Comparison of ENCODE assay signal across 35 cellular contexts in genomic region chr1:201886103-201886885, GRCh38. TPM values are rescaled to one million over a fixed set of nuclear protein-coding genes. Genes with fewer than 3 reads are reported as not detected.
A peak's percentile ranks its signal among the peaks of the same experiment; 100 is the strongest.
DNase-seq lines count a peak whose midpoint lies in the region; FAIRE-seq and TF ChIP-seq lines count a peak whose summit lies in the region.
"Had no signal": no experiment of that assay in that cellular context is flagged by ENCODE, and none has a peak within 500 bp of the region (broad histone marks: within the 10 kb centered on the region; RNA-seq: fewer than 3 reads in every experiment).

No MANE protein-coding gene starts in this region.

- H3K36me3 ChIP-seq in astrocyte (ENCODE audit: insufficient read depth, low read length): peaks cover 3% of the 10 kb centered on the region
- H3K36me3 ChIP-seq in mesenchymal stem cell (ENCODE audit: control insufficient read depth in 1 of 2, insufficient read depth in 2 of 2, low read depth in 1 of 2, low read length in 2 of 2): peaks cover 6 to 9% of the 10 kb centered on the region in 2 experiments
- H3K36me3 ChIP-seq: esophagus squamous epithelium, ovary had no signal

- H3K9me3 ChIP-seq in astrocyte (ENCODE audit: insufficient read depth, low read depth, low read length): no peaks in the 10 kb centered on the region
- H3K9me3 ChIP-seq in mesenchymal stem cell (ENCODE audit: control insufficient read depth, low read length): no peaks in the 10 kb centered on the region
- H3K9me3 ChIP-seq: esophagus squamous epithelium, ovary had no signal

- peaks cover 8% of the 10 kb centered on the region for H3K79me2 ChIP-seq in astrocyte (ENCODE audit: insufficient read depth, low read length)

- H2BK5ac ChIP-seq in mesenchymal stem cell (ENCODE audit: low read depth, low read length, poor library complexity, severe bottlenecking): no peak overlapping the region

- H3K27me3 Mint-ChIP-seq in astrocyte (ENCODE audit: low read depth, unreplicated experiment): peaks cover 21% of the 10 kb centered on the region
- peaks cover 30% of the 10 kb centered on the region for H3K27me3 Mint-ChIP-seq in activated CD4-positive, alpha-beta T cell treated with anti-CD3 and anti-CD28 coated beads, Interleukin-2, amount 10 ng/mL, durations not matched to agents 24 days and 14 days

- H3K4me3 ChIP-seq in astrocyte (ENCODE audit: insufficient read depth, low read depth, low read length) (no peak overlapping the region), mesenchymal stem cell (ENCODE audit: insufficient read depth in 1 of 2, low read depth in 1 of 2, low read length in 2 of 2) (no peak overlapping the region)
- H3K4me3 ChIP-seq: esophagus squamous epithelium, GM12878, ovary had no signal

- peaks cover 32% of the 10 kb centered on the region for H3K4me1 Mint-ChIP-seq in astrocyte (ENCODE audit: low read depth, unreplicated experiment)
- H3K4me1 Mint-ChIP-seq in activated CD4-positive, alpha-beta T cell treated with anti-CD3 and anti-CD28 coated beads, Interleukin-2, amount 10 ng/mL, durations not matched to agents 24 days and 14 days: peaks cover 4% of the 10 kb centered on the region

- peaks cover 4% of the 10 kb centered on the region for H4K20me1 ChIP-seq in astrocyte (ENCODE audit: insufficient read depth, low read length)

- H4K91ac ChIP-seq in mesenchymal stem cell (ENCODE audit: low read length): no peak overlapping the region

- no peaks in the 10 kb centered on the region for H3K9me3 Mint-ChIP-seq in astrocyte (ENCODE audit: unreplicated experiment)
- H3K9me3 Mint-ChIP-seq in activated CD4-positive, alpha-beta T cell treated with anti-CD3 and anti-CD28 coated beads, Interleukin-2, amount 10 ng/mL, durations not matched to agents 24 days and 14 days: no peaks in the 10 kb centered on the region
- H3K9me3 Mint-ChIP-seq: activated naive CD4-positive, alpha-beta T cell treated with anti-CD3 and anti-CD28 coated beads for 36 hours; activated T-cell treated with anti-CD3 and anti-CD28 coated beads, Interleukin-2, amount 50 U/mL, for 72 hours; IgD-negative memory B cell; natural killer cell treated with Interleukin-12 subunit alpha and Interleukin-12 subunit beta and Interleukin-15 and Interleukin-18, amount 100 ng/mL, for 72 hours; stimulated activated naive B cell treated with anti-CD40 and anti-IgM and Interleukin-4, amounts not matched to agents 10 μg/mL and 1 μg/mL and 100 μg/mL, for 72 hours had no signal

- no peak for TF ChIP-seq CTCF in astrocyte (IDR thresholded peaks at IDR 0.05; ENCODE audit: insufficient read depth, low read depth, low read length)

- H3K23ac ChIP-seq in mesenchymal stem cell (ENCODE audit: low read length in 2 of 2): no peak overlapping the region

- H3K27me3 ChIP-seq in astrocyte (ENCODE audit: insufficient read depth, low read length) (no peaks in the 10 kb centered on the region), mesenchymal stem cell (ENCODE audit: control insufficient read depth in 1 of 2, insufficient read depth in 1 of 2, low read length in 2 of 2) (no peaks in the 10 kb centered on the region)
- H3K27me3 ChIP-seq: ovary had no signal

- H3K36me3 Mint-ChIP-seq in astrocyte (ENCODE audit: low read depth, unreplicated experiment): peaks cover 3% of the 10 kb centered on the region
- no peaks in the 10 kb centered on the region for H3K36me3 Mint-ChIP-seq in activated CD4-positive, alpha-beta T cell treated with anti-CD3 and anti-CD28 coated beads, Interleukin-2, amount 10 ng/mL, durations not matched to agents 24 days and 14 days (ENCODE audit: low read depth)
- H3K36me3 Mint-ChIP-seq: activated CD8-positive, alpha-beta memory T cell treated with anti-CD3 and anti-CD28 coated beads, Interleukin-2, amount 10 ng/mL, durations not matched to agents 7 days and 5 days; IgD-negative memory B cell; natural killer cell treated with Interleukin-12 subunit alpha and Interleukin-12 subunit beta and Interleukin-15 and Interleukin-18, amount 100 ng/mL, for 72 hours; stimulated activated naive B cell treated with anti-CD40 and anti-IgM and Interleukin-4, amounts not matched to agents 10 μg/mL and 1 μg/mL and 100 μg/mL, for 72 hours had no signal

- H3K4me3 Mint-ChIP-seq in astrocyte (ENCODE audit: unreplicated experiment): no peak overlapping the region
- H3K4me3 Mint-ChIP-seq in activated CD4-positive, alpha-beta T cell treated with anti-CD3 and anti-CD28 coated beads, Interleukin-2, amount 10 ng/mL, durations not matched to agents 24 days and 14 days: no peak overlapping the region
- H3K4me3 Mint-ChIP-seq: activated CD8-positive, alpha-beta memory T cell treated with anti-CD3 and anti-CD28 coated beads, Interleukin-2, amount 10 ng/mL, durations not matched to agents 7 days and 5 days; activated naive CD4-positive, alpha-beta T cell treated with anti-CD3 and anti-CD28 coated beads for 36 hours; activated T-cell treated with anti-CD3 and anti-CD28 coated beads, Interleukin-2, amount 50 U/mL, for 72 hours; natural killer cell treated with Interleukin-12 subunit alpha and Interleukin-12 subunit beta and Interleukin-15 and Interleukin-18, amount 100 ng/mL, for 72 hours; stimulated activated naive B cell treated with anti-CD40 and anti-IgM and Interleukin-4, amounts not matched to agents 10 μg/mL and 1 μg/mL and 100 μg/mL, for 72 hours had no signal

- H3K4me2 ChIP-seq in astrocyte (ENCODE audit: low read length) (no peak overlapping the region), mesenchymal stem cell (ENCODE audit: low read length, poor library complexity, severe bottlenecking) (no peak overlapping the region)

- H2BK120ac ChIP-seq in mesenchymal stem cell (ENCODE audit: low read depth, low read length): peak overlapping the region; percentile 39

- H4K8ac ChIP-seq in mesenchymal stem cell (ENCODE audit: low read length): no peak overlapping the region

- intact Hi-C loops in activated CD4-positive, alpha-beta T cell treated with anti-CD3 and anti-CD28 coated beads, Interleukin-2, amount 10 ng/mL, durations not matched to agents 24 days and 14 days (cut with micrococcal nuclease): no loop called here

- no peak overlapping the region for H2AFZ ChIP-seq in astrocyte (ENCODE audit: low read depth, low read length)
- H2AFZ ChIP-seq in mesenchymal stem cell (ENCODE audit: low read depth, low read length): no peak overlapping the region

- H3K4me1 ChIP-seq in astrocyte (ENCODE audit: insufficient read depth, low read length): peaks cover 38% of the 10 kb centered on the region
- H3K4me1 ChIP-seq in mesenchymal stem cell (ENCODE audit: control insufficient read depth, insufficient read depth, low read depth, low read length): peaks cover 40% of the 10 kb centered on the region

- H2BK12ac ChIP-seq in mesenchymal stem cell (ENCODE audit: low read length in 2 of 2): no peak overlapping the region

- peak overlapping the region; percentile 53 for H3K27ac Mint-ChIP-seq in astrocyte (ENCODE audit: unreplicated experiment)
- no peak overlapping the region for H3K27ac Mint-ChIP-seq in activated CD4-positive, alpha-beta T cell treated with anti-CD3 and anti-CD28 coated beads, Interleukin-2, amount 10 ng/mL, durations not matched to agents 24 days and 14 days
- H3K27ac Mint-ChIP-seq: activated CD8-positive, alpha-beta memory T cell treated with anti-CD3 and anti-CD28 coated beads, Interleukin-2, amount 10 ng/mL, durations not matched to agents 7 days and 5 days; activated naive CD4-positive, alpha-beta T cell treated with anti-CD3 and anti-CD28 coated beads for 36 hours; activated T-cell treated with anti-CD3 and anti-CD28 coated beads, Interleukin-2, amount 50 U/mL, for 72 hours; IgD-negative memory B cell; natural killer cell treated with Interleukin-12 subunit alpha and Interleukin-12 subunit beta and Interleukin-15 and Interleukin-18, amount 100 ng/mL, for 72 hours; stimulated activated naive B cell treated with anti-CD40 and anti-IgM and Interleukin-4, amounts not matched to agents 10 μg/mL and 1 μg/mL and 100 μg/mL, for 72 hours had no signal

- H3K18ac ChIP-seq in mesenchymal stem cell (ENCODE audit: low read depth in 1 of 2, low read length in 2 of 2): no peak overlapping the region

- H3K4ac ChIP-seq in mesenchymal stem cell (ENCODE audit: low read depth in 1 of 2, low read length in 2 of 2): no peak overlapping the region

- FAIRE-seq in astrocyte (lab: Jason Lieb, UNC): no peak
- FAIRE-seq: GM12878, islet of Langerhans had no signal

- H3K9ac ChIP-seq in astrocyte (ENCODE audit: low read length) (no peak overlapping the region), mesenchymal stem cell (ENCODE audit: low read length) (no peak overlapping the region)

- 93% methylated on average over 9 of the region's 9 CpGs for WGBS in mesenchymal stem cell

- H2AK5ac ChIP-seq in mesenchymal stem cell (ENCODE audit: low read length, severe bottlenecking): no peak overlapping the region

- peak; percentile 17 for DNase-seq in activated effector memory CD4-positive, alpha-beta T cell treated with anti-CD3 and anti-CD28 coated beads, Interleukin-2, amount 50 U/mL, for 16 hours
- no peak for DNase-seq in activated effector memory CD4-positive, alpha-beta T cell treated with Interleukin-2 at 50 U/mL for 16 hours
- DNase-seq in astrocyte (ENCODE audit: low read depth) (peak; percentile 25), mesenchymal stem cell (no peak), substantia nigra (lab: John Stamatoyannopoulos, UW) (no peak), foreskin melanocyte (no peak), NCI-H1436 treated with DMSO at 0.1 percent for 48 hours (lab: John Stamatoyannopoulos, UW) (no peak)
- DNase-seq in activated CD4-positive, alpha-beta T cell treated with anti-CD3 and anti-CD28 coated beads, Interleukin-2, amount 10 ng/mL, durations not matched to agents 24 days and 14 days: no peak
- DNase-seq: activated CD4-positive, alpha-beta T cell treated with anti-CD3 and anti-CD28 coated beads, Interleukin-2, amount 50 U/mL, for 1 hour; activated CD8-positive, alpha-beta memory T cell treated with anti-CD3 and anti-CD28 coated beads, Interleukin-2, amount 10 ng/mL, durations not matched to agents 7 days and 5 days; activated naive CD4-positive, alpha-beta T cell treated with anti-CD3 and anti-CD28 coated beads for 36 hours; activated T-cell treated with anti-CD3 and anti-CD28 coated beads, Interleukin-2, amount 50 U/mL, for 72 hours; amniotic stem cell; DMS79 treated with DMSO at 0.1 percent for 48 hours; esophagus squamous epithelium; midbrain; NCI-H1092 treated with DMSO at 0.1 percent for 48 hours; NCI-H187 treated with DMSO at 0.1 percent for 48 hours; NCI-H2171 treated with DMSO at 0.1 percent for 48 hours; NCI-H524 treated with DMSO at 0.1 percent for 48 hours; retina; SIG-M5; stimulated activated CD4-positive, alpha-beta T cell treated with anti-CD3 and anti-CD28 coated beads, Interleukin-12 subunit alpha, Interleukin-12 subunit beta, amount 100 ng/mL, for 4 hours; stimulated activated CD4-positive, alpha-beta T cell treated with anti-CD3 and anti-CD28 coated beads, Interleukin-4, amount 100 ng/mL, for 4 hours; stimulated activated naive B cell treated with anti-CD40 and anti-IgM and Interleukin-4, amounts not matched to agents 10 μg/mL and 1 μg/mL and 100 μg/mL, for 72 hours; SW 1271; T-helper 9 cell; WERI-Rb-1 had no signal

- H3K14ac ChIP-seq in mesenchymal stem cell (ENCODE audit: low read length in 2 of 2): no peak overlapping the region

- H3K79me1 ChIP-seq in mesenchymal stem cell (replicated peaks; ENCODE audit: low read length, poor library complexity, severe bottlenecking): peaks cover 7% of the 10 kb centered on the region

- H3K27ac ChIP-seq in astrocyte (ENCODE audit: low read depth, low read length) (no peak overlapping the region), mesenchymal stem cell (ENCODE audit: low read length, poor library complexity, severe bottlenecking) (no peak overlapping the region), substantia nigra (ENCODE audit: low read depth, low read length, poor library complexity, severe bottlenecking) (peak overlapping the region; percentile 99)
- H3K27ac ChIP-seq: 22Rv1, C4-2B, ovary, WERI-Rb-1 had no signal

- no peak overlapping the region for H2BK15ac ChIP-seq in mesenchymal stem cell (ENCODE audit: low read depth, poor library complexity, severe bottlenecking)

RNA-seq across cellular contexts. Expression of gene SHISA4, which starts 2.4 kb away (rescaled TPM):
- 9.8 and 10.1 TPM in 2 replicates for total RNA-seq in astrocyte
- polyA plus RNA-seq in mesenchymal stem cell (2013, experiment 1 of 2): 32.9 TPM
- polyA plus RNA-seq in mesenchymal stem cell (2013, experiment 2 of 2): 33.3 TPM
- total RNA-seq in activated CD4-positive, alpha-beta T cell treated with anti-CD3 and anti-CD28 coated beads, Interleukin-2, amount 10 ng/mL, durations not matched to agents 24 days and 14 days: 0.38 and 0.77 TPM in 2 replicates
- total RNA-seq: GM12878 had no signal

RNA-seq across cellular contexts. Expression of gene IPO9, which starts 57.3 kb away (rescaled TPM):
- 47.9 and 50.2 TPM in 2 replicates for total RNA-seq in astrocyte
- polyA plus RNA-seq in mesenchymal stem cell (2013, experiment 1 of 2): 30.8 TPM
- 34.0 TPM for polyA plus RNA-seq in mesenchymal stem cell (2013, experiment 2 of 2)
- total RNA-seq in activated CD4-positive, alpha-beta T cell treated with anti-CD3 and anti-CD28 coated beads, Interleukin-2, amount 10 ng/mL, durations not matched to agents 24 days and 14 days: 66.3 and 75.5 TPM in 2 replicates

Comparison
In these comparisons a context has a peak if more than half of its experiments do, and no peak if none do; other contexts are left out.
1. DNase-seq: peak in activated effector memory CD4-positive, alpha-beta T cell treated with anti-CD3 and anti-CD28 coated beads, Interleukin-2, amount 50 U/mL, for 16 hours (single experiment) and astrocyte (single experiment); none in activated effector memory CD4-positive, alpha-beta T cell treated with Interleukin-2 at 50 U/mL for 16 hours (single experiment), mesenchymal stem cell (single experiment), substantia nigra (0 of 49), foreskin melanocyte (single experiment), NCI-H1436 treated with DMSO at 0.1 percent for 48 hours (single experiment) and activated CD4-positive, alpha-beta T cell treated with anti-CD3 and anti-CD28 coated beads, Interleukin-2, amount 10 ng/mL, durations not matched to agents 24 days and 14 days (single experiment).